1 cellular context compared by ENCODE assay signal in the genomic region with DNA sequence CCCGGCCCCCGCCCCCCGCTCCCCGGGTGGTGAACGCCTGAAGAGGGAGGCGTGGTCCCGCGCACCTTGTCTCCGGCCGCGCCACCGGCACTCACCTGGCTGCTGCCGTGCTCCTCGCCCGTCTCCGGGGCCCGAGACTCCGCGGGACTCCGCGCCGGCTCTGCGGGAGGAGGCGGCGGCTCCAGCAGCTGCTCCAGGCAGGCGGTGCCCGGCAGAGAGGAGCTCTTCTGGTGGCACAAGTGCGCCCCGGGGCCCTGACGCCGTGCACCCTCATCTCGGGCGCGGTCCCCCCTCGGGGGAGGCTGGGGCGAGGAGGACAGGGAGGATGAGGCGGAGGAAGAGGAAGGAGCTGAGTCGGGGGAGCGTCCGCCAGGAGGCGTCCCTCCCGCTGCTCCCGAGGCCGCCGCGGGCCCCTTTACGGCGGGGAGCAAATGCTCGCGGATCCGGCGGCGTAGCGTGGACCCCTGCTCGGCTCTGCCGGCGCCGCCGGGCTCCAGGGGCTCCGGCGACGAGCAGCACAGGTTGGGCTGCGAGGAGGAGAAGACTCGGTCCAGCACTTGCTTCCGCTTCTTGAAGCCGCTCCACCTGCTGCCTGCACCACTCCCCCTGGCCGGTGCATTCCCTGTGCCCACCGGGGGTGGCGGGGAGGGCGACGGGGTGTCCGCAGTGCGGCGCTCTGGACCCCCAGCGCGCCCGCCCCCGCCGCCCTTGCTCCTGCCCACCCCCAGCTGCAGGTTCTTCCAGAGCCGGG.
TF ChIP-seq lines count a peak whose summit lies in the region.

No MANE protein-coding gene starts in this region.

TF ChIP-seq in K562, 482 proteins besides CTCF, POLR2A, EP300 and RAD21 (continued from another document and continues in another):
- TF ChIP-seq CHD4 (IDR thresholded peaks at IDR 0.05; ENCODE audit: insufficient read depth, insufficient replicate concordance, low read depth, low read length, poor library complexity, severe bottlenecking) (no peak), RAD51 (IDR thresholded peaks at IDR 0.05; ENCODE audit: borderline replicate concordance, low read depth) (no peak), GABPB2 (CRISPR knock-in tag; conservative IDR thresholded peaks at IDR 0.05) (no peak), SMAD1 (IDR thresholded peaks at IDR 0.05; ENCODE audit: low read depth, low read length, partially characterized antibody) (no peak), MYBL2 (IDR thresholded peaks at IDR 0.05; ENCODE audit: low read depth) (no peak), MYBL2 (CRISPR knock-in tag; IDR thresholded peaks at IDR 0.05; ENCODE audit: borderline replicate concordance) (no peak), E2F3 (CRISPR knock-in tag; IDR thresholded peaks at IDR 0.05) (no peak), RUNX1 (IDR thresholded peaks at IDR 0.05; ENCODE audit: low read depth) (no peak), ZNF24 (IDR thresholded peaks at IDR 0.05) (no peak), ZNF583 (CRISPR knock-in tag; IDR thresholded peaks at IDR 0.05) (no peak), FIP1L1 (IDR thresholded peaks at IDR 0.05; ENCODE audit: low read depth, low read length, poor library complexity, severe bottlenecking) (peak; percentile 39), SMARCA5 (IDR thresholded peaks at IDR 0.05) (no peak), KLF6 (CRISPR knock-in tag; IDR thresholded peaks at IDR 0.05; ENCODE audit: borderline replicate concordance) (no peak), CXXC5 (CRISPR knock-in tag; IDR thresholded peaks at IDR 0.05) (peak; percentile 18; the same call in 1 of the 2 replicates), CEBPB (tag; IDR thresholded peaks at IDR 0.05) (no peak), CBX2 (IDR thresholded peaks at IDR 0.05; ENCODE audit: insufficient read depth, low read length, poor library complexity, severe bottlenecking) (no peak), PHF8 (IDR thresholded peaks at IDR 0.05; ENCODE audit: borderline replicate concordance, low read length) (no peak), ZBTB17 (CRISPR knock-in tag; IDR thresholded peaks at IDR 0.05) (peak; percentile 41; the same call in 1 of the 2 replicates), MEF2D (tag; conservative IDR thresholded peaks at IDR 0.05; ENCODE audit: low read depth) (no peak), ETV5 (CRISPR knock-in tag; IDR thresholded peaks at IDR 0.05; ENCODE audit: low read depth) (no peak), MTF1 (CRISPR knock-in tag; IDR thresholded peaks at IDR 0.05; ENCODE audit: borderline replicate concordance) (no peak), CBX3 (IDR thresholded peaks at IDR 0.05; ENCODE audit: borderline replicate concordance in 1 of 2, low read length in 2 of 2) (no peak), MIER1 (IDR thresholded peaks at IDR 0.05; ENCODE audit: low read depth) (no peak), IFI16 (CRISPR knock-in tag; IDR thresholded peaks at IDR 0.05) (no peak), ASH1L (IDR thresholded peaks at IDR 0.05; ENCODE audit: borderline replicate concordance, low read depth, partially characterized antibody) (no peak), ZNF707 (CRISPR knock-in tag; conservative IDR thresholded peaks at IDR 0.05) (no peak), ZNF436 (CRISPR knock-in tag; IDR thresholded peaks at IDR 0.05) (no peak), CAMTA2 (CRISPR knock-in tag; conservative IDR thresholded peaks at IDR 0.05) (no peak), HDAC8 (tag; IDR thresholded peaks at IDR 0.05) (no peak), NCOA1 (IDR thresholded peaks at IDR 0.05; ENCODE audit: low read depth) (no peak), ZNF263 (CRISPR knock-in tag; IDR thresholded peaks at IDR 0.05; ENCODE audit: borderline replicate concordance) (peak; percentile 70), RFX1 (IDR thresholded peaks at IDR 0.05) (no peak)
- TF ChIP-seq, protein P1, sequence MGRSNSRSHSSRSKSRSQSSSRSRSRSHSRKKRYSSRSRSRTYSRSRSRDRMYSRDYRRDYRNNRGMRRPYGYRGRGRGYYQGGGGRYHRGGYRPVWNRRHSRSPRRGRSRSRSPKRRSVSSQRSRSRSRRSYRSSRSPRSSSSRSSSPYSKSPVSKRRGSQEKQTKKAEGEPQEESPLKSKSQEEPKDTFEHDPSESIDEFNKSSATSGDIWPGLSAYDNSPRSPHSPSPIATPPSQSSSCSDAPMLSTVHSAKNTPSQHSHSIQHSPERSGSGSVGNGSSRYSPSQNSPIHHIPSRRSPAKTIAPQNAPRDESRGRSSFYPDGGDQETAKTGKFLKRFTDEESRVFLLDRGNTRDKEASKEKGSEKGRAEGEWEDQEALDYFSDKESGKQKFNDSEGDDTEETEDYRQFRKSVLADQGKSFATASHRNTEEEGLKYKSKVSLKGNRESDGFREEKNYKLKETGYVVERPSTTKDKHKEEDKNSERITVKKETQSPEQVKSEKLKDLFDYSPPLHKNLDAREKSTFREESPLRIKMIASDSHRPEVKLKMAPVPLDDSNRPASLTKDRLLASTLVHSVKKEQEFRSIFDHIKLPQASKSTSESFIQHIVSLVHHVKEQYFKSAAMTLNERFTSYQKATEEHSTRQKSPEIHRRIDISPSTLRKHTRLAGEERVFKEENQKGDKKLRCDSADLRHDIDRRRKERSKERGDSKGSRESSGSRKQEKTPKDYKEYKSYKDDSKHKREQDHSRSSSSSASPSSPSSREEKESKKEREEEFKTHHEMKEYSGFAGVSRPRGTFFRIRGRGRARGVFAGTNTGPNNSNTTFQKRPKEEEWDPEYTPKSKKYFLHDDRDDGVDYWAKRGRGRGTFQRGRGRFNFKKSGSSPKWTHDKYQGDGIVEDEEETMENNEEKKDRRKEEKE (IDR thresholded peaks at IDR 0.05; ENCODE audit: borderline replicate concordance in 1 of 2, control insufficient read depth in 1 of 2, low read depth in 2 of 2, low read length in 1 of 2) = no peak
- TF ChIP-seq, protein P2, sequence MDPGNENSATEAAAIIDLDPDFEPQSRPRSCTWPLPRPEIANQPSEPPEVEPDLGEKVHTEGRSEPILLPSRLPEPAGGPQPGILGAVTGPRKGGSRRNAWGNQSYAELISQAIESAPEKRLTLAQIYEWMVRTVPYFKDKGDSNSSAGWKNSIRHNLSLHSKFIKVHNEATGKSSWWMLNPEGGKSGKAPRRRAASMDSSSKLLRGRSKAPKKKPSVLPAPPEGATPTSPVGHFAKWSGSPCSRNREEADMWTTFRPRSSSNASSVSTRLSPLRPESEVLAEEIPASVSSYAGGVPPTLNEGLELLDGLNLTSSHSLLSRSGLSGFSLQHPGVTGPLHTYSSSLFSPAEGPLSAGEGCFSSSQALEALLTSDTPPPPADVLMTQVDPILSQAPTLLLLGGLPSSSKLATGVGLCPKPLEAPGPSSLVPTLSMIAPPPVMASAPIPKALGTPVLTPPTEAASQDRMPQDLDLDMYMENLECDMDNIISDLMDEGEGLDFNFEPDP (CRISPR knock-in tag; IDR thresholded peaks at IDR 0.05) = no peak
- TF ChIP-seq, protein P3, sequence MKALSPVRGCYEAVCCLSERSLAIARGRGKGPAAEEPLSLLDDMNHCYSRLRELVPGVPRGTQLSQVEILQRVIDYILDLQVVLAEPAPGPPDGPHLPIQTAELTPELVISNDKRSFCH (CRISPR knock-in tag; IDR thresholded peaks at IDR 0.05) = no peak
- TF ChIP-seq, protein P3 (tag; IDR thresholded peaks at IDR 0.05) = no peak
- TF ChIP-seq, protein P4, sequence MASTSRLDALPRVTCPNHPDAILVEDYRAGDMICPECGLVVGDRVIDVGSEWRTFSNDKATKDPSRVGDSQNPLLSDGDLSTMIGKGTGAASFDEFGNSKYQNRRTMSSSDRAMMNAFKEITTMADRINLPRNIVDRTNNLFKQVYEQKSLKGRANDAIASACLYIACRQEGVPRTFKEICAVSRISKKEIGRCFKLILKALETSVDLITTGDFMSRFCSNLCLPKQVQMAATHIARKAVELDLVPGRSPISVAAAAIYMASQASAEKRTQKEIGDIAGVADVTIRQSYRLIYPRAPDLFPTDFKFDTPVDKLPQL (IDR thresholded peaks at IDR 0.05; ENCODE audit: extremely low read depth, insufficient read length) = no peak
- TF ChIP-seq, protein P5, sequence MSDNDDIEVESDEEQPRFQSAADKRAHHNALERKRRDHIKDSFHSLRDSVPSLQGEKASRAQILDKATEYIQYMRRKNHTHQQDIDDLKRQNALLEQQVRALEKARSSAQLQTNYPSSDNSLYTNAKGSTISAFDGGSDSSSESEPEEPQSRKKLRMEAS (CRISPR knock-in tag; IDR thresholded peaks at IDR 0.05) = no peak
- TF ChIP-seq, protein P6, sequence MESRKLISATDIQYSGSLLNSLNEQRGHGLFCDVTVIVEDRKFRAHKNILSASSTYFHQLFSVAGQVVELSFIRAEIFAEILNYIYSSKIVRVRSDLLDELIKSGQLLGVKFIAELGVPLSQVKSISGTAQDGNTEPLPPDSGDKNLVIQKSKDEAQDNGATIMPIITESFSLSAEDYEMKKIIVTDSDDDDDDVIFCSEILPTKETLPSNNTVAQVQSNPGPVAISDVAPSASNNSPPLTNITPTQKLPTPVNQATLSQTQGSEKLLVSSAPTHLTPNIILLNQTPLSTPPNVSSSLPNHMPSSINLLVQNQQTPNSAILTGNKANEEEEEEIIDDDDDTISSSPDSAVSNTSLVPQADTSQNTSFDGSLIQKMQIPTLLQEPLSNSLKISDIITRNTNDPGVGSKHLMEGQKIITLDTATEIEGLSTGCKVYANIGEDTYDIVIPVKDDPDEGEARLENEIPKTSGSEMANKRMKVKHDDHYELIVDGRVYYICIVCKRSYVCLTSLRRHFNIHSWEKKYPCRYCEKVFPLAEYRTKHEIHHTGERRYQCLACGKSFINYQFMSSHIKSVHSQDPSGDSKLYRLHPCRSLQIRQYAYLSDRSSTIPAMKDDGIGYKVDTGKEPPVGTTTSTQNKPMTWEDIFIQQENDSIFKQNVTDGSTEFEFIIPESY (CRISPR knock-in tag; IDR thresholded peaks at IDR 0.05) = peak; percentile 44; the same call in 1 of the 2 replicates
- TF ChIP-seq, protein P7, sequence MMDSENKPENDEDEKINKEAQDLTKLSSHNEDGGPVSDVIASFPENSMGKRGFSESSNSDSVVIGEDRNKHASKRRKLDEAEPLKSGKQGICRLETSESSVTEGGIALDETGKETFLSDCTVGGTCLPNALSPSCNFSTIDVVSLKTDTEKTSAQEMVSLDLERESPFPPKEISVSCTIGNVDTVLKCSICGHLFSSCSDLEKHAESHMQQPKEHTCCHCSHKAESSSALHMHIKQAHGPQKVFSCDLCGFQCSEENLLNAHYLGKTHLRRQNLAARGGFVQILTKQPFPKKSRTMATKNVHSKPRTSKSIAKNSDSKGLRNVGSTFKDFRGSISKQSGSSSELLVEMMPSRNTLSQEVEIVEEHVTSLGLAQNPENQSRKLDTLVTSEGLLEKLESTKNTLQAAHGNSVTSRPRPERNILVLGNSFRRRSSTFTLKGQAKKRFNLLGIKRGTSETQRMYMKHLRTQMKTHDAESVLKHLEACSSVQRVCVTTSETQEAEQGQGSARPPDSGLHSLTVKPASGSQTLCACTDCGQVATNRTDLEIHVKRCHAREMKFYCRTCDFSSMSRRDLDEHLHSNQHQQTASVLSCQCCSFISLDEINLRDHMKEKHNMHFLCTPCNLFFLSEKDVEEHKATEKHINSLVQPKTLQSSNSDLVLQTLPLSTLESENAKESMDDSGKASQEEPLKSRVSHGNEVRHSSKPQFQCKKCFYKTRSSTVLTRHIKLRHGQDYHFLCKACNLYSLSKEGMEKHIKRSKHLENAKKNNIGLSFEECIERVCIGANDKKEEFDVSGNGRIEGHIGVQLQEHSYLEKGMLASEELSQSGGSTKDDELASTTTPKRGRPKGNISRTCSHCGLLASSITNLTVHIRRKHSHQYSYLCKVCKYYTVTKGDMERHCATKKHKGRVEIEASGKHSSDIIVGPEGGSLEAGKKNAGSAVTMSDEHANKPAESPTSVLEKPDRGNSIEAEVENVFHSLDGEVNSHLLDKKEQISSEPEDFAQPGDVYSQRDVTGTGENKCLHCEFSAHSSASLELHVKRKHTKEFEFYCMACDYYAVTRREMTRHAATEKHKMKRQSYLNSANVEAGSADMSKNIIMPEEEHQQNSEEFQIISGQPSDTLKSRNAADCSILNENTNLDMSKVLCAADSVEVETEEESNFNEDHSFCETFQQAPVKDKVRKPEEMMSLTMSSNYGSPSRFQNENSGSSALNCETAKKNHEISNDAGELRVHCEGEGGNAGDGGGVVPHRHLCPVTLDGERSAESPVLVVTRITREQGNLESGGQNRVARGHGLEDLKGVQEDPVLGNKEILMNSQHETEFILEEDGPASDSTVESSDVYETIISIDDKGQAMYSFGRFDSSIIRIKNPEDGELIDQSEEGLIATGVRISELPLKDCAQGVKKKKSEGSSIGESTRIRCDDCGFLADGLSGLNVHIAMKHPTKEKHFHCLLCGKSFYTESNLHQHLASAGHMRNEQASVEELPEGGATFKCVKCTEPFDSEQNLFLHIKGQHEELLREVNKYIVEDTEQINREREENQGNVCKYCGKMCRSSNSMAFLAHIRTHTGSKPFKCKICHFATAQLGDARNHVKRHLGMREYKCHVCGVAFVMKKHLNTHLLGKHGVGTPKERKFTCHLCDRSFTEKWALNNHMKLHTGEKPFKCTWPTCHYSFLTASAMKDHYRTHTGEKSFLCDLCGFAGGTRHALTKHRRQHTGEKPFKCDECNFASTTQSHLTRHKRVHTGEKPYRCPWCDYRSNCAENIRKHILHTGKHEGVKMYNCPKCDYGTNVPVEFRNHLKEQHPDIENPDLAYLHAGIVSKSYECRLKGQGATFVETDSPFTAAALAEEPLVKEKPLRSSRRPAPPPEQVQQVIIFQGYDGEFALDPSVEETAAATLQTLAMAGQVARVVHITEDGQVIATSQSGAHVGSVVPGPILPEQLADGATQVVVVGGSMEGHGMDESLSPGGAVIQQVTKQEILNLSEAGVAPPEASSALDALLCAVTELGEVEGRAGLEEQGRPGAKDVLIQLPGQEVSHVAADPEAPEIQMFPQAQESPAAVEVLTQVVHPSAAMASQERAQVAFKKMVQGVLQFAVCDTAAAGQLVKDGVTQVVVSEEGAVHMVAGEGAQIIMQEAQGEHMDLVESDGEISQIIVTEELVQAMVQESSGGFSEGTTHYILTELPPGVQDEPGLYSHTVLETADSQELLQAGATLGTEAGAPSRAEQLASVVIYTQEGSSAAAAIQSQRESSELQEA (IDR thresholded peaks at IDR 0.05; ENCODE audit: low read depth) = no peak
- TF ChIP-seq, protein P8, sequence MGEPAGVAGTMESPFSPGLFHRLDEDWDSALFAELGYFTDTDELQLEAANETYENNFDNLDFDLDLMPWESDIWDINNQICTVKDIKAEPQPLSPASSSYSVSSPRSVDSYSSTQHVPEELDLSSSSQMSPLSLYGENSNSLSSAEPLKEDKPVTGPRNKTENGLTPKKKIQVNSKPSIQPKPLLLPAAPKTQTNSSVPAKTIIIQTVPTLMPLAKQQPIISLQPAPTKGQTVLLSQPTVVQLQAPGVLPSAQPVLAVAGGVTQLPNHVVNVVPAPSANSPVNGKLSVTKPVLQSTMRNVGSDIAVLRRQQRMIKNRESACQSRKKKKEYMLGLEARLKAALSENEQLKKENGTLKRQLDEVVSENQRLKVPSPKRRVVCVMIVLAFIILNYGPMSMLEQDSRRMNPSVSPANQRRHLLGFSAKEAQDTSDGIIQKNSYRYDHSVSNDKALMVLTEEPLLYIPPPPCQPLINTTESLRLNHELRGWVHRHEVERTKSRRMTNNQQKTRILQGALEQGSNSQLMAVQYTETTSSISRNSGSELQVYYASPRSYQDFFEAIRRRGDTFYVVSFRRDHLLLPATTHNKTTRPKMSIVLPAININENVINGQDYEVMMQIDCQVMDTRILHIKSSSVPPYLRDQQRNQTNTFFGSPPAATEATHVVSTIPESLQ (CRISPR knock-in tag; IDR thresholded peaks at IDR 0.05) = no peak
- TF ChIP-seq, protein P9, sequence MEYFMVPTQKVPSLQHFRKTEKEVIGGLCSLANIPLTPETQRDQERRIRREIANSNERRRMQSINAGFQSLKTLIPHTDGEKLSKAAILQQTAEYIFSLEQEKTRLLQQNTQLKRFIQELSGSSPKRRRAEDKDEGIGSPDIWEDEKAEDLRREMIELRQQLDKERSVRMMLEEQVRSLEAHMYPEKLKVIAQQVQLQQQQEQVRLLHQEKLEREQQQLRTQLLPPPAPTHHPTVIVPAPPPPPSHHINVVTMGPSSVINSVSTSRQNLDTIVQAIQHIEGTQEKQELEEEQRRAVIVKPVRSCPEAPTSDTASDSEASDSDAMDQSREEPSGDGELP (CRISPR knock-in tag; IDR thresholded peaks at IDR 0.05; ENCODE audit: borderline replicate concordance) = peak; percentile 30
